In the genomic region with DNA sequence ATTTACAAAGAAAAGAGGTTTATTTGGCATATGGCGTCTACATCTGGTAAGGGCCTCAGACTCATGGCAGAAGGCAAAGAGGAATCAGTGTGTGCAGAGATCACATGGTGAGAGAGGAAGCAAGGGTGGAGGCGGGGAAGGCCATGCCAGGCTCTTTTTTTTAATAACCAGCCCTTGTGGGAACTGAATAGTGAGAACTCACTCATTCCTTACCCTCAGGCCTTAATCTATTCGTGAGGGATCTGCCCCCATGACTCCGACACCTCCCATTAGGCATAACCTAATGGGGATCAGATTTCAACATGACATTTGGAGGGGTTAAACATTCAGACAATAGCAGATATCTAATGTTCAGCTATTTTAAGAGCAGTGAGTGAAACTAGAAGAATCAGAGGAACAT, we compare ENCODE assay signal across 12 cellular contexts. TPM values are rescaled to one million over a fixed set of nuclear protein-coding genes. Genes with fewer than 3 reads are reported as not detected.
DNase-seq lines count a peak whose midpoint lies in the region; ATAC-seq and TF ChIP-seq lines count a peak whose summit lies in the region.
"Had no signal": no experiment of that assay in that cellular context is flagged by ENCODE, and none has a peak within 500 bp of the region (broad histone marks: within the 10 kb centered on the region; RNA-seq: fewer than 3 reads in every experiment).

No MANE protein-coding gene starts in this region.

- H3K27me3 ChIP-seq in hepatocyte: no peaks in the 10 kb centered on the region
- H3K27me3 ChIP-seq: breast epithelium had no signal

- no peaks in the 10 kb centered on the region for H3K9me3 ChIP-seq in hepatocyte (ENCODE audit: low read depth)
- H3K9me3 ChIP-seq: breast epithelium had no signal

- no peaks in the 10 kb centered on the region for H3K36me3 ChIP-seq in hepatocyte (replicated peaks; ENCODE audit: insufficient read depth, low read depth)
- H3K36me3 ChIP-seq: breast epithelium had no signal

- H3K4me1 ChIP-seq in hepatocyte (ENCODE audit: insufficient read depth): no peaks in the 10 kb centered on the region
- H3K4me1 ChIP-seq: breast epithelium had no signal

- TF ChIP-seq CTCF in hepatocyte (IDR thresholded peaks at IDR 0.05; ENCODE audit: poor library complexity): no peak

- ATAC-seq in activated CD8-positive, alpha-beta T cell treated with anti-CD3 and anti-CD28 coated beads, Interleukin-2, amount 10 ng/mL, durations not matched to agents 7 days and 5 days: no peak
- no peak for ATAC-seq in HG02588 (IDR thresholded peaks at IDR 0.05; ENCODE audit: unreplicated experiment)

- peak overlapping the region; percentile 43 for H3K27ac Mint-ChIP-seq in activated CD4-positive, alpha-beta T cell treated with anti-CD3 and anti-CD28 coated beads, Interleukin-2, amount 10 ng/mL, durations not matched to agents 24 days and 14 days
- H3K27ac Mint-ChIP-seq in activated CD8-positive, alpha-beta T cell treated with anti-CD3 and anti-CD28 coated beads, Interleukin-2, amount 10 ng/mL, durations not matched to agents 7 days and 5 days: peak overlapping the region; percentile 25
- peak overlapping the region; percentile 37 for H3K27ac Mint-ChIP-seq in stimulated activated naive CD8-positive, alpha-beta T cell treated with anti-CD3 and anti-CD28 coated beads, Interleukin-15, Interleukin-2, amounts not matched to agents 100 ng/mL and 50 ng/mL, for 24 hours

- peaks cover 75% of the 10 kb centered on the region for H3K36me3 Mint-ChIP-seq in activated CD4-positive, alpha-beta T cell treated with anti-CD3 and anti-CD28 coated beads, Interleukin-2, amount 10 ng/mL, durations not matched to agents 24 days and 14 days (ENCODE audit: low read depth)
- peaks cover 75% of the 10 kb centered on the region for H3K36me3 Mint-ChIP-seq in activated CD8-positive, alpha-beta T cell treated with anti-CD3 and anti-CD28 coated beads, Interleukin-2, amount 10 ng/mL, durations not matched to agents 7 days and 5 days (ENCODE audit: low read depth)
- H3K36me3 Mint-ChIP-seq in stimulated activated naive CD8-positive, alpha-beta T cell treated with anti-CD3 and anti-CD28 coated beads, Interleukin-15, Interleukin-2, amounts not matched to agents 100 ng/mL and 50 ng/mL, for 24 hours (ENCODE audit: low read depth): peaks cover 75% of the 10 kb centered on the region

- H4K20me1 ChIP-seq in hepatocyte (ENCODE audit: insufficient read depth, poor library complexity, severe bottlenecking): no peaks in the 10 kb centered on the region

- H3K9me2 ChIP-seq in hepatocyte (replicated peaks; ENCODE audit: insufficient read depth): no peaks in the 10 kb centered on the region

- H2AFZ ChIP-seq in hepatocyte: no peak overlapping the region

- WGBS in hepatocyte (ENCODE audit: low lambda C conversion rate, missing lambda C conversion rate): 41% methylated on average over 4 of the region's 4 CpGs

- peaks cover 14% of the 10 kb centered on the region for H3K9me3 Mint-ChIP-seq in activated CD4-positive, alpha-beta T cell treated with anti-CD3 and anti-CD28 coated beads, Interleukin-2, amount 10 ng/mL, durations not matched to agents 24 days and 14 days
- peaks cover 11% of the 10 kb centered on the region for H3K9me3 Mint-ChIP-seq in activated CD8-positive, alpha-beta T cell treated with anti-CD3 and anti-CD28 coated beads, Interleukin-2, amount 10 ng/mL, durations not matched to agents 7 days and 5 days (ENCODE audit: insufficient read depth)
- H3K9me3 Mint-ChIP-seq in stimulated activated naive CD8-positive, alpha-beta T cell treated with anti-CD3 and anti-CD28 coated beads, Interleukin-15, Interleukin-2, amounts not matched to agents 100 ng/mL and 50 ng/mL, for 24 hours: peaks cover 17% of the 10 kb centered on the region

- no peak overlapping the region for H3K4me2 ChIP-seq in hepatocyte

- POLR2A ChIA-PET in activated CD8-positive, alpha-beta T cell treated with anti-CD3 and anti-CD28 coated beads, Interleukin-2, amount 10 ng/mL, durations not matched to agents 7 days and 5 days (lab: Charles Lee): no interaction called here

- no peak overlapping the region for H3K4me3 ChIP-seq in hepatocyte
- H3K4me3 ChIP-seq: breast epithelium had no signal

- no peaks in the 10 kb centered on the region for H3K27me3 Mint-ChIP-seq in activated CD4-positive, alpha-beta T cell treated with anti-CD3 and anti-CD28 coated beads, Interleukin-2, amount 10 ng/mL, durations not matched to agents 24 days and 14 days
- no peaks in the 10 kb centered on the region for H3K27me3 Mint-ChIP-seq in activated CD8-positive, alpha-beta T cell treated with anti-CD3 and anti-CD28 coated beads, Interleukin-2, amount 10 ng/mL, durations not matched to agents 7 days and 5 days (ENCODE audit: low read depth)
- H3K27me3 Mint-ChIP-seq in stimulated activated naive CD8-positive, alpha-beta T cell treated with anti-CD3 and anti-CD28 coated beads, Interleukin-15, Interleukin-2, amounts not matched to agents 100 ng/mL and 50 ng/mL, for 24 hours: no peaks in the 10 kb centered on the region

- intact Hi-C loops in activated CD4-positive, alpha-beta T cell treated with anti-CD3 and anti-CD28 coated beads, Interleukin-2, amount 10 ng/mL, durations not matched to agents 24 days and 14 days (cut with micrococcal nuclease): no loop called here

- no peaks in the 10 kb centered on the region for H3K79me2 ChIP-seq in hepatocyte

- peaks cover 19% of the 10 kb centered on the region for H3K4me1 Mint-ChIP-seq in activated CD4-positive, alpha-beta T cell treated with anti-CD3 and anti-CD28 coated beads, Interleukin-2, amount 10 ng/mL, durations not matched to agents 24 days and 14 days
- peaks cover 23% of the 10 kb centered on the region for H3K4me1 Mint-ChIP-seq in activated CD8-positive, alpha-beta T cell treated with anti-CD3 and anti-CD28 coated beads, Interleukin-2, amount 10 ng/mL, durations not matched to agents 7 days and 5 days (ENCODE audit: low read depth)
- H3K4me1 Mint-ChIP-seq in stimulated activated naive CD8-positive, alpha-beta T cell treated with anti-CD3 and anti-CD28 coated beads, Interleukin-15, Interleukin-2, amounts not matched to agents 100 ng/mL and 50 ng/mL, for 24 hours (ENCODE audit: low read depth): peaks cover 73% of the 10 kb centered on the region

- no peak overlapping the region for H3K27ac ChIP-seq in hepatocyte
- H3K27ac ChIP-seq: breast epithelium had no signal

- no peak overlapping the region for H3K4me3 Mint-ChIP-seq in activated CD4-positive, alpha-beta T cell treated with anti-CD3 and anti-CD28 coated beads, Interleukin-2, amount 10 ng/mL, durations not matched to agents 24 days and 14 days
- no peak overlapping the region for H3K4me3 Mint-ChIP-seq in activated CD8-positive, alpha-beta T cell treated with anti-CD3 and anti-CD28 coated beads, Interleukin-2, amount 10 ng/mL, durations not matched to agents 7 days and 5 days
- H3K4me3 Mint-ChIP-seq in stimulated activated naive CD8-positive, alpha-beta T cell treated with anti-CD3 and anti-CD28 coated beads, Interleukin-15, Interleukin-2, amounts not matched to agents 100 ng/mL and 50 ng/mL, for 24 hours: peak overlapping the region; percentile 15

- CTCF ChIA-PET in activated CD8-positive, alpha-beta T cell treated with anti-CD3 and anti-CD28 coated beads, Interleukin-2, amount 10 ng/mL, durations not matched to agents 7 days and 5 days (lab: Charles Lee): interaction anchor here (1.2 to 1.3 kb wide), 2 partner anchors 11 to 13 kb away, joined by 3 to 4 read pairs; no protein-coding TSS in a partner anchor

- no peak for DNase-seq in activated CD4-positive, alpha-beta T cell treated with anti-CD3 and anti-CD28 coated beads, Interleukin-2, amount 10 ng/mL, durations not matched to agents 24 days and 14 days
- DNase-seq in activated CD4-positive, alpha-beta T cell treated with anti-CD3 and anti-CD28 coated beads, Interleukin-2, amount 50 U/mL, for 48 hours: no peak
- no peak for DNase-seq in activated CD8-positive, alpha-beta T cell treated with anti-CD3 and anti-CD28 coated beads, Interleukin-2, amount 10 ng/mL, durations not matched to agents 7 days and 5 days
- DNase-seq in hippocampal formation (lab: John Stamatoyannopoulos, UW) (peak; percentile 3 to 8), hepatocyte (ENCODE audit: low spot score) (no peak), NCI-H2196 (lab: John Stamatoyannopoulos, UW; ENCODE audit: unreplicated experiment) (no peak)
- DNase-seq: NCI-H1436 treated with DMSO at 0.1 percent for 48 hours; posterior cingulate gyrus; stimulated activated CD8-positive, alpha-beta memory T cell treated with anti-CD3 and anti-CD28 coated beads, Interleukin-4, amount 100 ng/mL, for 48 hours had no signal

RNA-seq across cellular contexts. Expression of gene ATM, which starts 55.7 kb away (rescaled TPM):
- total RNA-seq in activated CD4-positive, alpha-beta T cell treated with anti-CD3 and anti-CD28 coated beads, Interleukin-2, amount 10 ng/mL, durations not matched to agents 24 days and 14 days: 37.6 and 42.5 TPM in 2 replicates
- total RNA-seq in activated CD8-positive, alpha-beta T cell treated with anti-CD3 and anti-CD28 coated beads, Interleukin-2, amount 10 ng/mL, durations not matched to agents 7 days and 5 days: 100 to 1,000 TPM; 206 to 214 TPM
- 43.0 and 47.3 TPM in 2 replicates for total RNA-seq in hepatocyte
- polyA plus RNA-seq in hepatocyte: 7.5 and 7.6 TPM in 2 replicates

RNA-seq across cellular contexts. Expression of gene NPAT, which starts 56.1 kb away (rescaled TPM):
- total RNA-seq in activated CD4-positive, alpha-beta T cell treated with anti-CD3 and anti-CD28 coated beads, Interleukin-2, amount 10 ng/mL, durations not matched to agents 24 days and 14 days: 29.3 and 29.8 TPM in 2 replicates
- 10 to 100 TPM; 46.7 to 57.2 TPM for total RNA-seq in activated CD8-positive, alpha-beta T cell treated with anti-CD3 and anti-CD28 coated beads, Interleukin-2, amount 10 ng/mL, durations not matched to agents 7 days and 5 days
- total RNA-seq in hepatocyte: 12.0 and 14.3 TPM in 2 replicates
- 2.9 and 3.7 TPM in 2 replicates for polyA plus RNA-seq in hepatocyte

Comparison
In these comparisons a context has a peak if more than half of its experiments do, and no peak if none do; other contexts are left out.
1. DNase-seq: peak in hippocampal formation (2 of 2); none in activated CD4-positive, alpha-beta T cell treated with anti-CD3 and anti-CD28 coated beads, Interleukin-2, amount 10 ng/mL, durations not matched to agents 24 days and 14 days (single experiment), activated CD4-positive, alpha-beta T cell treated with anti-CD3 and anti-CD28 coated beads, Interleukin-2, amount 50 U/mL, for 48 hours (0 of 2), activated CD8-positive, alpha-beta T cell treated with anti-CD3 and anti-CD28 coated beads, Interleukin-2, amount 10 ng/mL, durations not matched to agents 7 days and 5 days (single experiment), hepatocyte (single experiment) and NCI-H2196 (single experiment).
2. Peak in every context shown above with its lines, with median percentiles within 50 percentile points of each other: H3K27ac Mint-ChIP-seq.